ENCODE assay signal across 1 cellular context in genomic region chr3:162865466-162865865, GRCh38.
TF ChIP-seq lines count a peak whose summit lies in the region.

No MANE protein-coding gene starts in this region.

TF ChIP-seq in HCT116, 20 proteins besides CTCF, POLR2A, EP300 and RAD21 (continued from another document):
- no peak for TF ChIP-seq REST (IDR thresholded peaks at IDR 0.05; ENCODE audit: low read depth)
- no peak for TF ChIP-seq JUND (IDR thresholded peaks at IDR 0.05)
- TF ChIP-seq ZNF274 (IDR thresholded peaks at IDR 0.05; ENCODE audit: low read depth, low read length) = no peak
- TF ChIP-seq MAX (IDR thresholded peaks at IDR 0.05) = no peak
- TF ChIP-seq ZFX (IDR thresholded peaks at IDR 0.05) = no peak
